1 cellular context compared by ENCODE assay signal in genomic region chr19:46134527-46134926, GRCh38.
TF ChIP-seq lines count a peak whose summit lies in the region.

No MANE protein-coding gene starts in this region.

TF ChIP-seq in HCT116, 20 proteins besides CTCF, POLR2A, EP300 and RAD21 (continued from another document):
- TF ChIP-seq ZNF274 (IDR thresholded peaks at IDR 0.05; ENCODE audit: low read depth, low read length) (no peak), CEBPB (IDR thresholded peaks at IDR 0.05; ENCODE audit: low read depth) (no peak)
